ENCODE assay signal across 20 cellular contexts in the genomic region with DNA sequence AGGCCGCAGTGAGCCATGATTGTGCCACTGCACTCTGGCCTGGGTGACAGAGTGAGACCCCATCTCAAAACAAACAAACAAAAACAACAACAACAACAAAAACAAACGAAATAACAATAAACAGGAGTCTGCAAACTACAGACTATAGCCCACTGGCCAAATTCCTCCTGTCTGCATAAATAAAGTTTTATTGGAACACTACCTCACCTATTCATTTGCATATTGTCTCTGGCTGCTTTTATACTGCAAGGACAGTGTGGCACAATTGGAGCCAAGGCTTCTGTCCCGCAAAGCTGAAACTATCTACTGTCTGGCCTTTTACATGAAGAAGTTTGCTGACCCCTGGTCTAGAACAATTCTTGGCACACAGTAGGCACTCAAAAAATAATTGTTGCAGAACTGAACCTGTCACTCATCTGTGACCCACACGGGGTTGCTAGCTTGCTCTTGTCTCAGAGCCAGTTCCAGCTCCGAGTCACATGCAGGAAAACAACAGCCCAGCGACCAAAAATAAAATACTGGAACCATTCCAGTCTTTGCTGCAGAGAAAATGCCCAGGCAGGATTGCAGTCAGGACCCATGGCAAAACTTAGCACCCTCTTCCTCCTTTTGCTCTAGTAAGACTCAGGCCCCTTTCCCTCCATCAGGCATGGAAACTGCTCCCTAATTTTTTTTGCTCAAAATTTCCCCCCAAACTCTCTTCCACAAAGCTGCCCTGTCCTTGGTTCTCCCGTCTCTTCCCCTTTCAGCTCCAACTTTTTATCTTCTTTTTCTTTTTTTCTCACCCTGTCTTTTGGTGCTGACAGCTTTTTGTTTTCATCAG. TPM values are rescaled to one million over a fixed set of nuclear protein-coding genes. Genes with fewer than 3 reads are reported as not detected.
DNase-seq lines count a peak whose midpoint lies in the region; TF ChIP-seq lines count a peak whose summit lies in the region.
"Had no signal": no experiment of that assay in that cellular context is flagged by ENCODE, and none has a peak within 500 bp of the region (broad histone marks: within the 10 kb centered on the region; RNA-seq: fewer than 3 reads in every experiment).

No MANE protein-coding gene starts in this region.

- H3K27me3 ChIP-seq in dorsolateral prefrontal cortex (peaks cover 0 to 36% (median 0%) of the 10 kb centered on the region in 45 donors), prostate gland (replicated peaks; ENCODE audit: insufficient read depth) (no peaks in the 10 kb centered on the region)

- no peak overlapping the region for H3K27ac ChIP-seq in HEK293 (ENCODE audit: extremely low read depth, low read depth, low read length)
- H3K27ac ChIP-seq in dorsolateral prefrontal cortex = peak overlapping the region in 41 of 59 donors; percentile 3 to 75 (median 45)
- H3K27ac ChIP-seq in prostate gland = no peak overlapping the region
- H3K27ac ChIP-seq: brain microvascular endothelial cell, SJSA1 had no signal

- intact Hi-C loops in dorsolateral prefrontal cortex (cut with DNase I) = loop anchor here in 1 of 2 donors (2.0 kb wide), 1 partner anchor 36 kb away; no protein-coding TSS in a partner anchor
- intact Hi-C loops in prostate gland (cut with DNase I) = no loop called here

- 34% methylated on average over 7 of the region's 7 CpGs for WGBS in prostate gland

- TF ChIP-seq POLR2A in prostate gland (IDR thresholded peaks at IDR 0.05) = no peak

- H3K36me3 ChIP-seq in HEK293 (ENCODE audit: control insufficient read depth in 2 of 2, insufficient read depth in 1 of 2, low read length in 2 of 2) (no peaks in the 10 kb centered on the region), prostate gland (no peaks in the 10 kb centered on the region)
- H3K36me3 ChIP-seq: brain microvascular endothelial cell, SJSA1, upper lobe of left lung had no signal

- DNase-seq in Ammon's horn (ENCODE audit: low spot score) (peak; percentile 38), dorsolateral prefrontal cortex (no peak), myocyte (ENCODE audit: low read depth) (peak; percentile 34), epidermal melanocyte (ENCODE audit: insufficient read length, low spot score) (no peak), HPDE6-E6E7 (ENCODE audit: extremely low spot score) (no peak), occipital lobe (lab: John Stamatoyannopoulos, UW) (no peak), prostate gland (ENCODE audit: low spot score) (no peak)
- DNase-seq: activated CD4-positive, alpha-beta T cell treated with anti-CD3 and anti-CD28 coated beads for 1 hour; brain microvascular endothelial cell; COR-L47; EL; erythroblast; foreskin melanocyte; NCI-H1092; NCI-H774; upper lobe of left lung had no signal

- H3K4me3 ChIP-seq in HEK293 (ENCODE audit: low read depth, low read length) (no peak overlapping the region), dorsolateral prefrontal cortex (peak overlapping the region in 1 of 59 donors; percentile 7), prostate gland (no peak overlapping the region)
- H3K4me3 ChIP-seq: SJSA1, upper lobe of left lung had no signal

- H3K9me3 ChIP-seq in HEK293 (ENCODE audit: control insufficient read depth, insufficient read depth, low read depth, low read length) (no peaks in the 10 kb centered on the region), prostate gland (no peaks in the 10 kb centered on the region)
- H3K9me3 ChIP-seq: SJSA1, upper lobe of left lung had no signal

- CTCF ChIA-PET in HEK293 (lab: Yijun Ruan, JAX) = interaction anchor here (0.7 to 1.1 kb wide), 5 partner anchors 8 to 104 kb away, joined by 3 to 5 read pairs (median 4); no protein-coding TSS in a partner anchor

- H3K4me1 ChIP-seq in HEK293 (ENCODE audit: control insufficient read depth, insufficient read depth, low read length) (peaks cover 4% of the 10 kb centered on the region; the same call in 1 of the 2 replicates), prostate gland (replicated peaks) (no peaks in the 10 kb centered on the region)
- H3K4me1 ChIP-seq: SJSA1 had no signal

- POLR2A ChIA-PET in HEK293 (lab: Yijun Ruan, JAX) = interaction anchor here (0.7 to 0.8 kb wide), 2 partner anchors 135 to 543 kb away, joined by 3 read pairs; no protein-coding TSS in a partner anchor

- TF ChIP-seq CTCF in HEK293 (tag by site-specific recombination; IDR thresholded peaks at IDR 0.05) = no peak
- TF ChIP-seq CTCF in dorsolateral prefrontal cortex (IDR thresholded peaks at IDR 0.05 in 54 of 56, conservative IDR thresholded peaks at IDR 0.05 in 2 of 56; ENCODE audit: low read depth in 1 of 56, partially characterized antibody in 56 of 56) = peak in 1 of 56 donors; percentile 11
- no peak for TF ChIP-seq CTCF in prostate gland (IDR thresholded peaks at IDR 0.05)

TF ChIP-seq in HEK293, 187 proteins besides CTCF, POLR2A, EP300 and RAD21:
- TF ChIP-seq ZNF549 (tag by site-specific recombination; IDR thresholded peaks at IDR 0.05) (no peak), PRDM1 (tag by site-specific recombination; IDR thresholded peaks at IDR 0.05) (peak; percentile 49; the same call in 1 of the 2 replicates), ZNF335 (tag by site-specific recombination; conservative IDR thresholded peaks at IDR 0.05) (peak; percentile 83), ZBTB17 (tag by site-specific recombination; IDR thresholded peaks at IDR 0.05) (peak; percentile 4; the same call in 1 of the 2 replicates), ZNF366 (tag by site-specific recombination; conservative IDR thresholded peaks at IDR 0.05) (peak; percentile 66)
TF ChIP-seq in HEK293: peak in this region for 4.

RNA-seq across cellular contexts. Expression of a gene that starts 4.8 kb away (rescaled TPM):
- total RNA-seq in dorsolateral prefrontal cortex (10 to 100 TPM; 23.9 to 74.2 (median 42.8) TPM), myocyte (not detected in 2 replicates), occipital lobe (0.94 TPM), prostate gland (10 to 100 TPM; 27.0 to 31.5 TPM)
- polyA plus RNA-seq in myocyte (2012) = not detected
- total RNA-seq: activated CD8-positive, alpha-beta memory T cell treated with anti-CD3 and anti-CD28 coated beads for 36 hours; LHCN-M2; SJSA1 had no signal

RNA-seq across cellular contexts. Expression of a gene that starts 35.6 kb away (rescaled TPM):
- total RNA-seq in dorsolateral prefrontal cortex (under 1 TPM in 6 of 120 experiments, not detected in 114; 0.56 to 0.85 (median 0.67) TPM), myocyte (not detected in 2 replicates), occipital lobe (not detected), prostate gland (1 to 10 TPM in 1 of 2 donors, not detected in 1; 1.1 TPM)
- polyA plus RNA-seq in myocyte (2012) = not detected
- total RNA-seq: activated CD8-positive, alpha-beta memory T cell treated with anti-CD3 and anti-CD28 coated beads for 36 hours; LHCN-M2; SJSA1; upper lobe of left lung had no signal

Comparison
In these comparisons a context has a peak if more than half of its experiments do, and no peak if none do; other contexts are left out.
1. DNase-seq: peak in Ammon's horn (single experiment) and myocyte (single experiment); none in dorsolateral prefrontal cortex (0 of 10), epidermal melanocyte (single experiment), HPDE6-E6E7 (single experiment), occipital lobe (single experiment) and prostate gland (single experiment).
2. H3K27ac ChIP-seq: peak in dorsolateral prefrontal cortex (41 of 59); none in HEK293 (single experiment) and prostate gland (0 of 2).
3. RNA of a gene that starts 4.8 kb away (total RNA-seq): 23.9 to 74.2 TPM in dorsolateral prefrontal cortex and 27.0 to 31.5 TPM in prostate gland; 0.94 TPM in occipital lobe (single experiment) and not detected in myocyte; every median in the first group is over 10 times any median in the second.